Comparison of ENCODE assay signal across 8 cellular contexts in genomic region chr20:46087161-46087560, GRCh38. TPM values are rescaled to one million over a fixed set of nuclear protein-coding genes. Genes with fewer than 3 reads are reported as not detected.
A peak's percentile ranks its signal among the peaks of the same experiment; 100 is the strongest.
DNase-seq lines count a peak whose midpoint lies in the region; ATAC-seq and TF ChIP-seq lines count a peak whose summit lies in the region.

No MANE protein-coding gene starts in this region.

- H3K36me3 Mint-ChIP-seq in nephron progenitor cell (ENCODE audit: low read depth) = no peaks in the 10 kb centered on the region
- H3K36me3 Mint-ChIP-seq in activated naive CD4-positive, alpha-beta T cell treated with anti-CD3 and anti-CD28 coated beads for 36 hours (ENCODE audit: low read depth) = peaks cover 2% of the 10 kb centered on the region

- peaks cover 72% of the 10 kb centered on the region for H4K20me1 ChIP-seq in Loucy (ENCODE audit: insufficient read depth, low read length, poor library complexity, severe bottlenecking)

- H3K9me3 ChIP-seq in Loucy (ENCODE audit: insufficient read depth, low read depth, low read length) = no peaks in the 10 kb centered on the region

- peaks cover 4% of the 10 kb centered on the region for H3K27me3 Mint-ChIP-seq in nephron progenitor cell (ENCODE audit: low read depth, poor library complexity)
- H3K27me3 Mint-ChIP-seq in activated naive CD4-positive, alpha-beta T cell treated with anti-CD3 and anti-CD28 coated beads for 36 hours (ENCODE audit: low read depth) = no peaks in the 10 kb centered on the region

- in situ Hi-C loops in Caki2 (cut with HindIII; ENCODE audit: low pct_unique_long_range_greater_than_20kb, low sequenced_read_pairs) = no loop called here
- in situ Hi-C loops in brain microvascular endothelial cell (cut with HindIII; ENCODE audit: low pct_ligation_motif_present, low sequenced_read_pairs) = no loop called here

- peaks cover 52% of the 10 kb centered on the region for H3K4me1 ChIP-seq in Loucy (ENCODE audit: insufficient read depth, low read length, poor library complexity, severe bottlenecking)

- H3K79me2 ChIP-seq in Loucy (ENCODE audit: insufficient read depth, low read length) = peaks cover 74% of the 10 kb centered on the region

- H2AFZ ChIP-seq in Loucy (ENCODE audit: low read length) = no peak overlapping the region

- TF ChIP-seq CTCF in Loucy (conservative IDR thresholded peaks at IDR 0.05; ENCODE audit: low read length) (peak; percentile 66), brain microvascular endothelial cell (IDR thresholded peaks at IDR 0.05; ENCODE audit: low read depth, low read length, missing control alignments) (peak; percentile 41), nephron progenitor cell (IDR thresholded peaks at IDR 0.05) (peak; percentile 12)

- CTCF ChIA-PET in activated naive CD4-positive, alpha-beta T cell treated with anti-CD3 and anti-CD28 coated beads for 36 hours (lab: Charles Lee) = interaction anchor here (1.4 to 2.2 kb wide), 2 partner anchors 100 to 117 kb away, joined by 3 to 9 read pairs; no protein-coding TSS in a partner anchor

- H3F3A ChIP-seq in Loucy (ENCODE audit: low read depth) = no peaks in the 10 kb centered on the region

- H3K27ac ChIP-seq in brain microvascular endothelial cell = no peak overlapping the region

- no peak overlapping the region for H3K27ac Mint-ChIP-seq in nephron progenitor cell
- no peak overlapping the region for H3K27ac Mint-ChIP-seq in activated naive CD4-positive, alpha-beta T cell treated with anti-CD3 and anti-CD28 coated beads for 36 hours

- H3K4me1 Mint-ChIP-seq in nephron progenitor cell = peaks cover 71% of the 10 kb centered on the region
- peaks cover 69% of the 10 kb centered on the region for H3K4me1 Mint-ChIP-seq in activated naive CD4-positive, alpha-beta T cell treated with anti-CD3 and anti-CD28 coated beads for 36 hours (ENCODE audit: low read depth)

- H3K4me3 ChIP-seq in Loucy (ENCODE audit: low read length, poor library complexity, severe bottlenecking) = peak overlapping the region; percentile 95
- H3K4me3 ChIP-seq in brain microvascular endothelial cell (ENCODE audit: low read depth, low read length) = no peak overlapping the region

- no peak for ATAC-seq in HG03469 (IDR thresholded peaks at IDR 0.05; ENCODE audit: unreplicated experiment)

- H3K9me3 Mint-ChIP-seq in nephron progenitor cell = no peaks in the 10 kb centered on the region
- no peaks in the 10 kb centered on the region for H3K9me3 Mint-ChIP-seq in activated naive CD4-positive, alpha-beta T cell treated with anti-CD3 and anti-CD28 coated beads for 36 hours

- H3K9me2 ChIP-seq in Loucy (replicated peaks; ENCODE audit: low read depth, low read length) = no peaks in the 10 kb centered on the region

- H3K36me3 ChIP-seq in Loucy (ENCODE audit: insufficient read depth, low read length) = no peaks in the 10 kb centered on the region
- H3K36me3 ChIP-seq in brain microvascular endothelial cell (replicated peaks) = no peaks in the 10 kb centered on the region

- DNase-seq in Caki2 (ENCODE audit: low read depth) (peak; percentile 21), brain microvascular endothelial cell (no peak), nephron progenitor cell (no peak), SKM-1 (lab: John Stamatoyannopoulos, UW; ENCODE audit: unreplicated experiment) (no peak), HuH-7.5 (ENCODE audit: low spot score) (no peak)
- no peak for DNase-seq in activated naive CD4-positive, alpha-beta T cell treated with anti-CD3 and anti-CD28 coated beads for 36 hours

- H3K9ac ChIP-seq in Loucy (ENCODE audit: low read depth, low read length, poor library complexity, severe bottlenecking) = peak overlapping the region; percentile 30

- peak overlapping the region; percentile 21 for H3K4me3 Mint-ChIP-seq in nephron progenitor cell
- H3K4me3 Mint-ChIP-seq in activated naive CD4-positive, alpha-beta T cell treated with anti-CD3 and anti-CD28 coated beads for 36 hours = no peak overlapping the region

- H3K4me2 ChIP-seq in Loucy (ENCODE audit: low read depth, low read length, poor library complexity, severe bottlenecking) = peak overlapping the region; percentile 88

- H3K27me3 ChIP-seq in Loucy (ENCODE audit: insufficient read depth, low read length, poor library complexity, severe bottlenecking) = peaks cover 4% of the 10 kb centered on the region
- H3K27me3 ChIP-seq in brain microvascular endothelial cell (replicated peaks) = no peaks in the 10 kb centered on the region

- intact Hi-C loops in activated naive CD4-positive, alpha-beta T cell treated with anti-CD3 and anti-CD28 coated beads for 36 hours (cut with micrococcal nuclease) = loop anchor here (1.0 kb wide), 1 partner anchor 100 kb away; no protein-coding TSS in a partner anchor

RNA-seq across cellular contexts. Expression of gene NCOA5, which starts 2.6 kb away (rescaled TPM):
- total RNA-seq in Caki2 (2014; rRNA removed; shearing (Covaris generic); ENCODE audit: low replicate concordance) = 6.7 and 9.2 TPM in 2 replicates
- 1 to 10 TPM; 4.4 to 5.1 TPM for total RNA-seq in activated naive CD4-positive, alpha-beta T cell treated with anti-CD3 and anti-CD28 coated beads for 36 hours

RNA-seq across cellular contexts. Expression of gene CD40, which starts 31.0 kb away (rescaled TPM):
- 24.1 and 29.9 TPM in 2 replicates for total RNA-seq in Caki2 (2014; rRNA removed; shearing (Covaris generic); ENCODE audit: low replicate concordance)
- total RNA-seq in activated naive CD4-positive, alpha-beta T cell treated with anti-CD3 and anti-CD28 coated beads for 36 hours = 1 to 10 TPM; 6.1 to 6.3 TPM

RNA-seq across cellular contexts. Expression of gene SLC12A5, which starts 58.1 kb away (rescaled TPM):
- 7.9 TPM in 1 of 2 replicates, not detected in the other for total RNA-seq in Caki2 (2014; rRNA removed; shearing (Covaris generic); ENCODE audit: low replicate concordance)
- not detected for total RNA-seq in activated naive CD4-positive, alpha-beta T cell treated with anti-CD3 and anti-CD28 coated beads for 36 hours

Comparison
In these comparisons a context has a peak if more than half of its experiments do, and no peak if none do; other contexts are left out.
1. CTCF ChIP-seq: peak in every context shown above with its lines; median percentile 66 in Loucy; 41 in brain microvascular endothelial cell; 12 in nephron progenitor cell.